21 cellular contexts compared by ENCODE assay signal in genomic region chr17:75812096-75813001, GRCh38. TPM values are rescaled to one million over a fixed set of nuclear protein-coding genes. Genes with fewer than 3 reads are reported as not detected.
A peak's percentile ranks its signal among the peaks of the same experiment; 100 is the strongest.
DNase-seq lines count a peak whose midpoint lies in the region; ATAC-seq and TF ChIP-seq lines count a peak whose summit lies in the region.
"Had no signal": no experiment of that assay in that cellular context is flagged by ENCODE, and none has a peak within 500 bp of the region (broad histone marks: within the 10 kb centered on the region; RNA-seq: fewer than 3 reads in every experiment).

No MANE protein-coding gene starts in this region.

- no peak overlapping the region for H2BK120ac ChIP-seq in mesenchymal stem cell (ENCODE audit: low read depth, low read length)

- H3K4me1 ChIP-seq in endodermal cell (ENCODE audit: control insufficient read depth, insufficient read depth, low read length) (no peaks in the 10 kb centered on the region), mesenchymal stem cell (ENCODE audit: control insufficient read depth, insufficient read depth, low read depth, low read length) (peaks cover 23% of the 10 kb centered on the region)
- H3K4me1 ChIP-seq: parathyroid adenoma had no signal

- TF ChIP-seq CTCF in endodermal cell (conservative IDR thresholded peaks at IDR 0.05) = no peak
- no peak for TF ChIP-seq CTCF in WTC11 (IDR thresholded peaks at IDR 0.05)
- no peak for TF ChIP-seq CTCF in foreskin fibroblast (IDR thresholded peaks at IDR 0.05; ENCODE audit: low read depth, low read length)

- H3K4ac ChIP-seq in mesenchymal stem cell (ENCODE audit: low read depth in 1 of 2, low read length in 2 of 2) = no peak overlapping the region

- H3K9me3 Mint-ChIP-seq in endodermal cell (no peaks in the 10 kb centered on the region), WTC11 (no peaks in the 10 kb centered on the region)
- H3K9me3 Mint-ChIP-seq: activated CD4-positive, alpha-beta memory T cell treated with anti-CD3 and anti-CD28 coated beads for 36 hours; activated naive CD8-positive, alpha-beta T cell treated with anti-CD3 and anti-CD28 coated beads, Interleukin-2, amount 50 U/mL, for 24 hours; brain; natural killer cell treated with Interleukin-12 subunit alpha and Interleukin-12 subunit beta and Interleukin-15 and Interleukin-18, amount 100 ng/mL, for 72 hours had no signal

- no peak overlapping the region for H2AK5ac ChIP-seq in mesenchymal stem cell (ENCODE audit: low read length, severe bottlenecking)

- H3K4me3 Mint-ChIP-seq in endodermal cell = no peak overlapping the region
- H3K4me3 Mint-ChIP-seq in WTC11 = no peak overlapping the region
- H3K4me3 Mint-ChIP-seq: activated CD4-positive, alpha-beta memory T cell treated with anti-CD3 and anti-CD28 coated beads for 36 hours; activated naive CD8-positive, alpha-beta T cell treated with anti-CD3 and anti-CD28 coated beads, Interleukin-2, amount 50 U/mL, for 24 hours; brain; natural killer cell treated with Interleukin-12 subunit alpha and Interleukin-12 subunit beta and Interleukin-15 and Interleukin-18, amount 100 ng/mL, for 72 hours had no signal

- POLR2A ChIA-PET in WTC11 (lab: Charles Lee) = no interaction called here

- H3K27me3 ChIP-seq in H7 (ENCODE audit: control insufficient read depth, insufficient read depth, low read length) (no peaks in the 10 kb centered on the region), endodermal cell (ENCODE audit: control insufficient read depth, insufficient read depth, low read length, poor library complexity, severe bottlenecking) (no peaks in the 10 kb centered on the region), mesenchymal stem cell (ENCODE audit: control insufficient read depth in 1 of 2, insufficient read depth in 1 of 2, low read length in 2 of 2) (no peaks in the 10 kb centered on the region)

- H3K9ac ChIP-seq in endodermal cell (ENCODE audit: extremely low read depth, low read length, poor library complexity, severe bottlenecking) (no peak overlapping the region), mesenchymal stem cell (ENCODE audit: low read length) (no peak overlapping the region)
- H3K9ac ChIP-seq: GM23248, parathyroid adenoma had no signal

- peak overlapping the region; percentile 7 for H4K91ac ChIP-seq in mesenchymal stem cell (ENCODE audit: low read length)

- H3K79me1 ChIP-seq in mesenchymal stem cell (replicated peaks; ENCODE audit: low read length, poor library complexity, severe bottlenecking) = peaks cover 37% of the 10 kb centered on the region

- H3K9me3 ChIP-seq in endodermal cell (ENCODE audit: control insufficient read depth, low read length) = no peaks in the 10 kb centered on the region
- H3K9me3 ChIP-seq in mesenchymal stem cell (ENCODE audit: control insufficient read depth, low read length) = no peaks in the 10 kb centered on the region

- CTCF ChIA-PET in WTC11 (lab: Charles Lee) = interaction anchor here (0.6 to 2.1 kb wide), 4 partner anchors 15 to 40 kb away, joined by 3 to 5 read pairs (median 4); no protein-coding TSS in a partner anchor

- H4K8ac ChIP-seq in mesenchymal stem cell (ENCODE audit: low read length) = no peak overlapping the region

- H3K36me3 ChIP-seq in H7 (replicated peaks; ENCODE audit: control insufficient read depth, insufficient read depth, low read length) (peaks cover 28% of the 10 kb centered on the region), endodermal cell (ENCODE audit: control insufficient read depth, insufficient read depth, low read length) (peaks cover 53% of the 10 kb centered on the region), mesenchymal stem cell (ENCODE audit: control insufficient read depth in 1 of 2, insufficient read depth in 2 of 2, low read depth in 1 of 2, low read length in 2 of 2) (peaks cover 57 to 68% of the 10 kb centered on the region in 2 experiments)

- WGBS in endodermal cell (ENCODE audit: insufficient coverage in 1 of 2, insufficient read length in 1 of 2), 2 experiments = 94 to 96% methylated on average over 18 to 27 of the region's 27 CpGs
- WGBS in mesenchymal stem cell = 94% methylated on average over 27 of the region's 27 CpGs

- no peak overlapping the region for H2BK5ac ChIP-seq in mesenchymal stem cell (ENCODE audit: low read depth, low read length, poor library complexity, severe bottlenecking)

- no peak overlapping the region for H2BK12ac ChIP-seq in mesenchymal stem cell (ENCODE audit: low read length in 2 of 2)

- H3K4me2 ChIP-seq in mesenchymal stem cell (ENCODE audit: low read length, poor library complexity, severe bottlenecking) = no peak overlapping the region

- no peak overlapping the region for H3K18ac ChIP-seq in mesenchymal stem cell (ENCODE audit: low read depth in 1 of 2, low read length in 2 of 2)

- H3K4me1 Mint-ChIP-seq in endodermal cell (no peaks in the 10 kb centered on the region), WTC11 (no peaks in the 10 kb centered on the region)
- H3K4me1 Mint-ChIP-seq: activated naive CD8-positive, alpha-beta T cell treated with anti-CD3 and anti-CD28 coated beads, Interleukin-2, amount 50 U/mL, for 24 hours had no signal

- H3K27me3 Mint-ChIP-seq in endodermal cell (ENCODE audit: insufficient read depth) (no peaks in the 10 kb centered on the region), WTC11 (ENCODE audit: low read depth) (no peaks in the 10 kb centered on the region)
- H3K27me3 Mint-ChIP-seq: activated CD4-positive, alpha-beta memory T cell treated with anti-CD3 and anti-CD28 coated beads for 36 hours; activated naive CD8-positive, alpha-beta T cell treated with anti-CD3 and anti-CD28 coated beads, Interleukin-2, amount 50 U/mL, for 24 hours; brain; natural killer cell treated with Interleukin-12 subunit alpha and Interleukin-12 subunit beta and Interleukin-15 and Interleukin-18, amount 100 ng/mL, for 72 hours had no signal

- ATAC-seq in WTC11 (no peak), HG02973 (IDR thresholded peaks at IDR 0.05; ENCODE audit: unreplicated experiment) (no peak)
- ATAC-seq: activated naive CD8-positive, alpha-beta T cell treated with anti-CD3 and anti-CD28 coated beads, Interleukin-2, amount 50 U/mL, for 24 hours; natural killer cell treated with Interleukin-12 subunit alpha and Interleukin-12 subunit beta and Interleukin-15 and Interleukin-18, amount 100 ng/mL, for 72 hours; sciatic nerve had no signal

- H3K23ac ChIP-seq in mesenchymal stem cell (ENCODE audit: low read length in 2 of 2) = no peak overlapping the region

- H3K36me3 Mint-ChIP-seq in endodermal cell (ENCODE audit: low read depth) (peaks cover 37% of the 10 kb centered on the region), WTC11 (peaks cover 28% of the 10 kb centered on the region)
- H3K36me3 Mint-ChIP-seq: natural killer cell treated with Interleukin-12 subunit alpha and Interleukin-12 subunit beta and Interleukin-15 and Interleukin-18, amount 100 ng/mL, for 72 hours had no signal

- peak overlapping the region; percentile 2 for H2BK15ac ChIP-seq in mesenchymal stem cell (ENCODE audit: low read depth, poor library complexity, severe bottlenecking)

- no peak overlapping the region for H2AFZ ChIP-seq in mesenchymal stem cell (ENCODE audit: low read depth, low read length)
- H2AFZ ChIP-seq: GM23248, parathyroid adenoma had no signal

- H3K27ac Mint-ChIP-seq in endodermal cell (no peak overlapping the region), WTC11 (no peak overlapping the region)
- H3K27ac Mint-ChIP-seq: activated CD4-positive, alpha-beta memory T cell treated with anti-CD3 and anti-CD28 coated beads for 36 hours; activated naive CD8-positive, alpha-beta T cell treated with anti-CD3 and anti-CD28 coated beads, Interleukin-2, amount 50 U/mL, for 24 hours; natural killer cell treated with Interleukin-12 subunit alpha and Interleukin-12 subunit beta and Interleukin-15 and Interleukin-18, amount 100 ng/mL, for 72 hours had no signal

- no peak overlapping the region for H3K27ac ChIP-seq in endodermal cell (ENCODE audit: low read depth, low read length)
- no peak overlapping the region for H3K27ac ChIP-seq in mesenchymal stem cell (ENCODE audit: low read length, poor library complexity, severe bottlenecking)
- H3K27ac ChIP-seq: C4-2B, GM23248, parathyroid adenoma had no signal

- H3K14ac ChIP-seq in mesenchymal stem cell (ENCODE audit: low read length in 2 of 2) = no peak overlapping the region

- DNase-seq in H7 (peak; percentile 24), endodermal cell (peak; percentile 47), mesenchymal stem cell (no peak), WTC11 (ENCODE audit: low spot score) (no peak), foreskin fibroblast (no peak)
- DNase-seq: activated CD4-positive, alpha-beta memory T cell treated with anti-CD3 and anti-CD28 coated beads for 36 hours; activated naive CD8-positive, alpha-beta T cell treated with anti-CD3 and anti-CD28 coated beads, Interleukin-2, amount 50 U/mL, for 24 hours; effector memory CD4-positive, alpha-beta T cell; GM23248; Kasumi-1; midbrain; NCI-H1694 treated with DMSO at 0.1 percent for 48 hours; NCI-H69; substantia nigra had no signal

- no peak overlapping the region for H3K4me3 ChIP-seq in H7 (ENCODE audit: insufficient read depth, low read depth, low read length)
- no peak overlapping the region for H3K4me3 ChIP-seq in endodermal cell (ENCODE audit: low read length)
- no peak overlapping the region for H3K4me3 ChIP-seq in mesenchymal stem cell (ENCODE audit: insufficient read depth in 1 of 2, low read depth in 1 of 2, low read length in 2 of 2)
- no peak overlapping the region for H3K4me3 ChIP-seq in foreskin fibroblast (ENCODE audit: low read depth in 1 of 2, low read length in 2 of 2)
- H3K4me3 ChIP-seq: GM23248 had no signal

RNA-seq across cellular contexts. Expression of gene UNK, which starts 27.7 kb away (rescaled TPM):
- 17.9 and 21.7 TPM in 2 replicates for total RNA-seq in H7 (2014; rRNA removed; shearing (Covaris generic))
- total RNA-seq in endodermal cell (10 to 100 TPM; 38.0 to 39.0 TPM), WTC11 (2021) (35.0 to 37.8 TPM (median 35.4 TPM) in 3 replicates)
- 40.1 TPM for polyA plus RNA-seq in endodermal cell (2013, experiment 1 of 2)
- polyA plus RNA-seq in endodermal cell (2013, experiment 2 of 2) = 37.5 TPM
- 16.2 TPM for polyA plus RNA-seq in mesenchymal stem cell (2013, experiment 1 of 2)
- polyA plus RNA-seq in mesenchymal stem cell (2013, experiment 2 of 2) = 14.8 TPM

RNA-seq across cellular contexts. Expression of gene UNC13D, which starts 31.9 kb away (rescaled TPM):
- 4.2 and 7.2 TPM in 2 replicates for total RNA-seq in H7 (2014; rRNA removed; shearing (Covaris generic))
- total RNA-seq in endodermal cell (1 to 10 TPM; 6.3 to 6.4 TPM), WTC11 (2021) (12.1 to 13.8 TPM (median 13.1 TPM) in 3 replicates)
- 1.1 TPM for polyA plus RNA-seq in endodermal cell (2013, experiment 1 of 2)
- polyA plus RNA-seq in endodermal cell (2013, experiment 2 of 2) = 2.6 TPM
- 1.1 TPM for polyA plus RNA-seq in mesenchymal stem cell (2013, experiment 1 of 2)
- 0.49 TPM for polyA plus RNA-seq in mesenchymal stem cell (2013, experiment 2 of 2)
- total RNA-seq: RPMI7951 had no signal

RNA-seq across cellular contexts. Expression of gene WBP2, which starts 42.8 kb away (rescaled TPM):
- 44.8 and 48.2 TPM in 2 replicates for total RNA-seq in H7 (2014; rRNA removed; shearing (Covaris generic))
- total RNA-seq in endodermal cell = 10 to 100 TPM; 74.3 to 82.7 TPM
- polyA plus RNA-seq in endodermal cell (2013, experiment 1 of 2) = 89.2 TPM
- 87.4 TPM for polyA plus RNA-seq in endodermal cell (2013, experiment 2 of 2)
- 173 TPM for polyA plus RNA-seq in mesenchymal stem cell (2013, experiment 1 of 2)
- polyA plus RNA-seq in mesenchymal stem cell (2013, experiment 2 of 2) = 171 TPM
- total RNA-seq in WTC11 (2021) = 64.3 to 69.4 TPM (median 68.8 TPM) in 3 replicates

RNA-seq across cellular contexts. Expression of gene GALK1, which starts 47.4 kb away (rescaled TPM):
- total RNA-seq in H7 (2014; rRNA removed; shearing (Covaris generic)) = 43.4 and 47.2 TPM in 2 replicates
- total RNA-seq in endodermal cell (10 to 100 TPM; 26.7 to 33.2 TPM), WTC11 (2021) (42.2 to 49.9 TPM (median 49.4 TPM) in 3 replicates)
- 25.1 TPM for polyA plus RNA-seq in endodermal cell (2013, experiment 1 of 2)
- polyA plus RNA-seq in endodermal cell (2013, experiment 2 of 2) = 22.8 TPM
- 29.0 TPM for polyA plus RNA-seq in mesenchymal stem cell (2013, experiment 1 of 2)
- 27.7 TPM for polyA plus RNA-seq in mesenchymal stem cell (2013, experiment 2 of 2)

Comparison
In these comparisons a context has a peak if more than half of its experiments do, and no peak if none do; other contexts are left out.
1. DNase-seq: peak in H7 (single experiment) and endodermal cell (single experiment); none in mesenchymal stem cell (single experiment), WTC11 (single experiment) and foreskin fibroblast (0 of 2).